13 cellular contexts compared by ENCODE assay signal in genomic region chr21:44547656-44548331, GRCh38. TPM values are rescaled to one million over a fixed set of nuclear protein-coding genes. Genes with fewer than 3 reads are reported as not detected.
DNase-seq lines count a peak whose midpoint lies in the region; ATAC-seq and TF ChIP-seq lines count a peak whose summit lies in the region.
"Had no signal": no experiment of that assay in that cellular context is flagged by ENCODE, and none has a peak within 500 bp of the region (broad histone marks: within the 10 kb centered on the region; RNA-seq: fewer than 3 reads in every experiment).

No MANE protein-coding gene starts in this region.

- intact Hi-C loops in left colon (cut with DNase I, micrococcal nuclease): no loop called here
- intact Hi-C loops in upper lobe of right lung (cut with DNase I): no loop called here

- H3K27ac ChIP-seq in upper lobe of right lung: no peak overlapping the region

- H3K36me3 Mint-ChIP-seq in activated T-cell treated with anti-CD3 and anti-CD28 coated beads, Interleukin-2, amount 50 U/mL, for 24 hours (ENCODE audit: low read depth): peaks cover 18% of the 10 kb centered on the region

- H3K4me1 ChIP-seq in upper lobe of right lung: no peaks in the 10 kb centered on the region

- H3K4me3 Mint-ChIP-seq in activated T-cell treated with anti-CD3 and anti-CD28 coated beads, Interleukin-2, amount 50 U/mL, for 24 hours: peak overlapping the region; percentile 53
- H3K4me3 Mint-ChIP-seq: endodermal cell had no signal

- H3K4me3 ChIP-seq in upper lobe of right lung: no peak overlapping the region

- peak; percentile 74 for ATAC-seq in left colon
- peak; percentile 24 for ATAC-seq in upper lobe of right lung

- H3K4me1 Mint-ChIP-seq in activated T-cell treated with anti-CD3 and anti-CD28 coated beads, Interleukin-2, amount 50 U/mL, for 24 hours (ENCODE audit: low read depth): peaks cover 24% of the 10 kb centered on the region

- no peaks in the 10 kb centered on the region for H3K27me3 Mint-ChIP-seq in activated T-cell treated with anti-CD3 and anti-CD28 coated beads, Interleukin-2, amount 50 U/mL, for 24 hours

- H3K9me3 Mint-ChIP-seq in activated T-cell treated with anti-CD3 and anti-CD28 coated beads, Interleukin-2, amount 50 U/mL, for 24 hours: peaks cover 15% of the 10 kb centered on the region

- TF ChIP-seq CTCF in upper lobe of right lung (IDR thresholded peaks at IDR 0.05): no peak

- peak overlapping the region; percentile 91 for H3K27ac Mint-ChIP-seq in activated T-cell treated with anti-CD3 and anti-CD28 coated beads, Interleukin-2, amount 50 U/mL, for 24 hours
- H3K27ac Mint-ChIP-seq: endodermal cell had no signal

- peaks cover 13% of the 10 kb centered on the region for H3K27me3 ChIP-seq in upper lobe of right lung

- no peaks in the 10 kb centered on the region for H3K36me3 ChIP-seq in upper lobe of right lung

- no peaks in the 10 kb centered on the region for H3K9me3 ChIP-seq in upper lobe of right lung

- peak; percentile 45 for DNase-seq in activated gamma-delta T cell treated with Interleukin-2 at 50 U/mL for 16 hours
- DNase-seq in activated gamma-delta T cell (lab: John Stamatoyannopoulos, UW): no peak
- DNase-seq in activated T-cell treated with anti-CD3 and anti-CD28 coated beads, Interleukin-2, amount 50 U/mL, for 24 hours: peak; percentile 52
- DNase-seq in left colon: no peak
- DNase-seq in upper lobe of right lung: peak; percentile 32
- DNase-seq in cortex of kidney (lab: John Stamatoyannopoulos, UW): no peak
- DNase-seq in EL: no peak
- DNase-seq in NOMO-1 treated with dmso at 0.1 percent for 144 hours (lab: John Stamatoyannopoulos, UW; ENCODE audit: unreplicated experiment): no peak
- DNase-seq: GF-D8, NCI-H82 had no signal

RNA-seq across cellular contexts. Expression of gene KRTAP10-2, which starts 3.5 kb away (rescaled TPM):
- not detected for total RNA-seq in left colon
- total RNA-seq in upper lobe of right lung: not detected
- total RNA-seq: endodermal cell; MCF 10A; T-helper 2 cell treated with Interferon-gamma antibody and Interleukin-4, amounts not matched to agents 100 ng/mL and 5 ng/mL, for 36 hours had no signal

RNA-seq across cellular contexts. Expression of gene KRTAP10-1, which starts 7.8 kb away (rescaled TPM):
- total RNA-seq in left colon: not detected
- total RNA-seq in upper lobe of right lung: not detected
- total RNA-seq: endodermal cell; MCF 10A; T-helper 2 cell treated with Interferon-gamma antibody and Interleukin-4, amounts not matched to agents 100 ng/mL and 5 ng/mL, for 36 hours had no signal

RNA-seq across cellular contexts. Expression of gene KRTAP10-3, which starts 10.8 kb away (rescaled TPM):
- total RNA-seq in left colon (not detected), upper lobe of right lung (not detected)
- total RNA-seq: endodermal cell; MCF 10A; T-helper 2 cell treated with Interferon-gamma antibody and Interleukin-4, amounts not matched to agents 100 ng/mL and 5 ng/mL, for 36 hours had no signal

RNA-seq across cellular contexts. Expression of gene KRTAP10-4, which starts 25.7 kb away (rescaled TPM):
- total RNA-seq in left colon (not detected), upper lobe of right lung (not detected)
- total RNA-seq: endodermal cell; MCF 10A; T-helper 2 cell treated with Interferon-gamma antibody and Interleukin-4, amounts not matched to agents 100 ng/mL and 5 ng/mL, for 36 hours had no signal

RNA-seq across cellular contexts. Expression of gene KRTAP10-5, which starts 32.6 kb away (rescaled TPM):
- total RNA-seq in left colon (not detected), upper lobe of right lung (not detected)
- total RNA-seq: endodermal cell; MCF 10A; T-helper 2 cell treated with Interferon-gamma antibody and Interleukin-4, amounts not matched to agents 100 ng/mL and 5 ng/mL, for 36 hours had no signal

Comparison
In these comparisons a context has a peak if more than half of its experiments do, and no peak if none do; other contexts are left out.
1. DNase-seq: peak in activated gamma-delta T cell treated with Interleukin-2 at 50 U/mL for 16 hours (single experiment), activated T-cell treated with anti-CD3 and anti-CD28 coated beads, Interleukin-2, amount 50 U/mL, for 24 hours (single experiment) and upper lobe of right lung (single experiment); none in activated gamma-delta T cell (single experiment), left colon (0 of 2), cortex of kidney (single experiment), EL (single experiment) and NOMO-1 treated with dmso at 0.1 percent for 144 hours (single experiment).